Comparison of ENCODE assay signal across 1 cellular context in the genomic region with DNA sequence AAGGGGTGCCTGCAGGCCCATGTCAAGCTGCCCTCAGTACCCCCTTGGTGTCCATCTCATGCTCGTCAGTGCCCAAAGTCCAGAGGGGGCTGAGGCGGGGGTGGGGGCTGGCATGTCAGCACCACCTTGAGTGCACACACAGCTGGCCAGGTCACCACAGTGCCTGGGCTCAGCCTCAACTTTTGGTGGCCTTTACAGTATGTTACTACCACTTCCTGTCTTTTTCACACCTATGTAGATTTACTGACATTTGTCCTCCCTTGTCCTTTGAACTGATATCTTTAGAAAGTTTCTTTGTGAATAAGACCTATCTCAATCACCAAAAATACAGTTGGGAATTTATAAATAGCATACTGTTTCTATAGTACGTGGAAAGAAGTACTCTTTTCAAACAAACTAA.
TF ChIP-seq lines count a peak whose summit lies in the region.

No MANE protein-coding gene starts in this region.

TF ChIP-seq in GM12878, 131 proteins besides CTCF, POLR2A, EP300 and RAD21:
- TF ChIP-seq MEF2B (IDR thresholded peaks at IDR 0.05; ENCODE audit: partially characterized antibody, poor library complexity, severe bottlenecking), result peak; percentile 33
- TF ChIP-seq RB1 (IDR thresholded peaks at IDR 0.05; ENCODE audit: borderline replicate concordance), result no peak
- 0 out of 2 replicates have a peak, but pooled peaks have one; percentile 27 for TF ChIP-seq NR2F1 (conservative IDR thresholded peaks at IDR 0.05)
